ENCODE assay signal across 1 cellular context in genomic region chr4:73257995-73258667, GRCh38.
TF ChIP-seq lines count a peak whose summit lies in the region.

No MANE protein-coding gene starts in this region.

TF ChIP-seq in HepG2, 621 proteins besides CTCF, POLR2A, EP300 and RAD21 (continued from another document and continues in another):
- TF ChIP-seq FOXP1 (IDR thresholded peaks at IDR 0.05) (no peak), FOXP1 (CRISPR knock-in tag; IDR thresholded peaks at IDR 0.05) (no peak), BRF2 (CRISPR knock-in tag; IDR thresholded peaks at IDR 0.05) (no peak), ZNF556 (CRISPR knock-in tag; IDR thresholded peaks at IDR 0.05; ENCODE audit: borderline replicate concordance) (no peak), SP5 (CRISPR knock-in tag; IDR thresholded peaks at IDR 0.05; ENCODE audit: borderline replicate concordance, low read depth) (no peak), MAFG (CRISPR knock-in tag; IDR thresholded peaks at IDR 0.05) (no peak), ZNF207 (IDR thresholded peaks at IDR 0.05; ENCODE audit: borderline replicate concordance) (no peak), CEBPB (IDR thresholded peaks at IDR 0.05; ENCODE audit: borderline replicate concordance, low read depth, low read length) (no peak), ETV6 (CRISPR knock-in tag; conservative IDR thresholded peaks at IDR 0.05) (no peak), RBM39 (IDR thresholded peaks at IDR 0.05; ENCODE audit: low read depth, low read length, poor library complexity, severe bottlenecking) (no peak), ZNF333 (CRISPR knock-in tag; IDR thresholded peaks at IDR 0.05; ENCODE audit: borderline replicate concordance) (no peak), SRSF1 (optimal IDR thresholded peaks at IDR 0.05; ENCODE audit: low read depth, low read length) (peak; percentile 2), ZIK1 (CRISPR knock-in tag; IDR thresholded peaks at IDR 0.05; ENCODE audit: borderline replicate concordance, low read depth) (no peak), RAD51 (IDR thresholded peaks at IDR 0.05; ENCODE audit: borderline replicate concordance) (no peak), HNRNPUL1 (IDR thresholded peaks at IDR 0.05; ENCODE audit: low read depth, low read length) (no peak), ZNF614 (CRISPR knock-in tag; IDR thresholded peaks at IDR 0.05; ENCODE audit: borderline replicate concordance) (no peak), ZNF709 (CRISPR knock-in tag; IDR thresholded peaks at IDR 0.05) (peak; percentile 18; the same call in 1 of the 2 replicates), ERF (CRISPR knock-in tag; IDR thresholded peaks at IDR 0.05) (no peak), ZBTB2 (CRISPR knock-in tag; IDR thresholded peaks at IDR 0.05; ENCODE audit: low read depth) (peak; percentile 77; the same call in 1 of the 2 replicates), HDAC2 (CRISPR knock-in tag; IDR thresholded peaks at IDR 0.05) (no peak), TFDP2 (CRISPR knock-in tag; IDR thresholded peaks at IDR 0.05) (no peak), ATAD3A (CRISPR knock-in tag; IDR thresholded peaks at IDR 0.05) (no peak), NFATC3 (CRISPR knock-in tag; IDR thresholded peaks at IDR 0.05) (no peak), SMARCC2 (IDR thresholded peaks at IDR 0.05) (no peak), ZFP91 (CRISPR knock-in tag; IDR thresholded peaks at IDR 0.05; ENCODE audit: borderline replicate concordance) (no peak), IRF9 (CRISPR knock-in tag; IDR thresholded peaks at IDR 0.05; ENCODE audit: borderline replicate concordance) (peak; percentile 2; the same call in 1 of the 2 replicates), ZNF570 (CRISPR knock-in tag; IDR thresholded peaks at IDR 0.05; ENCODE audit: borderline replicate concordance) (no peak), ZNF616 (CRISPR knock-in tag; IDR thresholded peaks at IDR 0.05; ENCODE audit: low read depth) (0 out of 2 replicates have a peak, but pooled peaks have one; percentile 11), HOMEZ (CRISPR knock-in tag; IDR thresholded peaks at IDR 0.05; ENCODE audit: low read depth) (no peak), ZNF414 (CRISPR knock-in tag; IDR thresholded peaks at IDR 0.05) (peak; percentile 10; the same call in 1 of the 2 replicates), MAZ (IDR thresholded peaks at IDR 0.05; ENCODE audit: borderline replicate concordance, low read depth, low read length) (no peak; the same call in 1 of the 2 replicates), MAZ (CRISPR knock-in tag; IDR thresholded peaks at IDR 0.05; ENCODE audit: low read depth) (no peak), FIP1L1 (IDR thresholded peaks at IDR 0.05; ENCODE audit: borderline replicate concordance, insufficient read depth, low read depth, low read length) (0 out of 2 replicates have a peak, but pooled peaks have one; percentile 1), ZBTB21 (CRISPR knock-in tag; IDR thresholded peaks at IDR 0.05) (no peak), SIN3B (IDR thresholded peaks at IDR 0.05; ENCODE audit: low read length) (no peak), ELF3 (CRISPR knock-in tag; IDR thresholded peaks at IDR 0.05) (no peak), SKIL (CRISPR knock-in tag; IDR thresholded peaks at IDR 0.05; ENCODE audit: borderline replicate concordance) (no peak), RFXAP (CRISPR knock-in tag; IDR thresholded peaks at IDR 0.05; ENCODE audit: borderline replicate concordance) (no peak), ZC3H13 (CRISPR knock-in tag; IDR thresholded peaks at IDR 0.05) (peak; percentile 11; the same call in 1 of the 2 replicates), SMAD9 (CRISPR knock-in tag; IDR thresholded peaks at IDR 0.05) (no peak), PLSCR1 (CRISPR knock-in tag; IDR thresholded peaks at IDR 0.05; ENCODE audit: borderline replicate concordance) (no peak), ZNF615 (CRISPR knock-in tag; IDR thresholded peaks at IDR 0.05; ENCODE audit: borderline replicate concordance) (no peak), THAP8 (CRISPR knock-in tag; IDR thresholded peaks at IDR 0.05; ENCODE audit: borderline replicate concordance) (no peak; the same call in 1 of the 2 replicates), REL (CRISPR knock-in tag; conservative IDR thresholded peaks at IDR 0.05) (no peak), ZNF256 (CRISPR knock-in tag; conservative IDR thresholded peaks at IDR 0.05) (no peak), RBAK (CRISPR knock-in tag; IDR thresholded peaks at IDR 0.05) (no peak), ZNF501 (CRISPR knock-in tag; IDR thresholded peaks at IDR 0.05) (no peak), TFE3 (CRISPR knock-in tag; IDR thresholded peaks at IDR 0.05) (no peak), XRCC5 (optimal IDR thresholded peaks at IDR 0.05; ENCODE audit: low read length) (peak; percentile 54), THAP9 (CRISPR knock-in tag; IDR thresholded peaks at IDR 0.05; ENCODE audit: borderline replicate concordance) (no peak), ZNF468 (CRISPR knock-in tag; IDR thresholded peaks at IDR 0.05) (no peak)
